ENCODE assay signal across 1 cellular context in the genomic region with DNA sequence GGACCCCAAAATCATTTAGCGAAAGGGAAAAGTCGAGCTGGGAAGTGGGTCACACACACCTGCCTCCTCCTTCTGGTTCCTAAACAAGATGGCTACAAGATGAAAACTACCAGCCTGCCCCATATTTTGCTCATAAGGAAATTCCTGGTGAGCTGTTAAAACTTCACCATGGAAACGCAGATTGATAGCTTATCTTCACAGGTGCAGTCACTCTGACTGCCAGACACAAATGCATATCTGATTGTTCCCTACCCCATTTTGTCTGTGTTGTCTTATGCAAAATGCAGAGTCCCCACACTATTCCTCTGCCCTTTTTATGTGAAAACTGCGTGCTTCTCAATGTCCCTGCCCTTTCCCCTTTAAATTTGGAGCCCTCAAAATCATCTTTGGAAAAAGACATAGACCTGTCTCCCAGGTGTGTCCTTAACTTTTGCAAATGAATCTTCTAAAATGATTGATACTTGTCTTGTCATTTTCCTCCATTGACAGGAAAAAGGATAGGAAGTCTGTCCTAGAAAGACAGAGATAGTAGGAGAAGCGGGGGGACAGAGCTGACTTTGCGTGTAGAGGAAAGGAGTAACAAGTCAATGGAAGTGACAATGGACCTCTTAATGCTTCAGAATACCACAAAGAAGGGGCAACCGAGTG.
TF ChIP-seq lines count a peak whose summit lies in the region.

No MANE protein-coding gene starts in this region.

TF ChIP-seq in K562, 482 proteins besides CTCF, POLR2A, EP300 and RAD21 (continues in another document):
- TF ChIP-seq, protein P1, sequence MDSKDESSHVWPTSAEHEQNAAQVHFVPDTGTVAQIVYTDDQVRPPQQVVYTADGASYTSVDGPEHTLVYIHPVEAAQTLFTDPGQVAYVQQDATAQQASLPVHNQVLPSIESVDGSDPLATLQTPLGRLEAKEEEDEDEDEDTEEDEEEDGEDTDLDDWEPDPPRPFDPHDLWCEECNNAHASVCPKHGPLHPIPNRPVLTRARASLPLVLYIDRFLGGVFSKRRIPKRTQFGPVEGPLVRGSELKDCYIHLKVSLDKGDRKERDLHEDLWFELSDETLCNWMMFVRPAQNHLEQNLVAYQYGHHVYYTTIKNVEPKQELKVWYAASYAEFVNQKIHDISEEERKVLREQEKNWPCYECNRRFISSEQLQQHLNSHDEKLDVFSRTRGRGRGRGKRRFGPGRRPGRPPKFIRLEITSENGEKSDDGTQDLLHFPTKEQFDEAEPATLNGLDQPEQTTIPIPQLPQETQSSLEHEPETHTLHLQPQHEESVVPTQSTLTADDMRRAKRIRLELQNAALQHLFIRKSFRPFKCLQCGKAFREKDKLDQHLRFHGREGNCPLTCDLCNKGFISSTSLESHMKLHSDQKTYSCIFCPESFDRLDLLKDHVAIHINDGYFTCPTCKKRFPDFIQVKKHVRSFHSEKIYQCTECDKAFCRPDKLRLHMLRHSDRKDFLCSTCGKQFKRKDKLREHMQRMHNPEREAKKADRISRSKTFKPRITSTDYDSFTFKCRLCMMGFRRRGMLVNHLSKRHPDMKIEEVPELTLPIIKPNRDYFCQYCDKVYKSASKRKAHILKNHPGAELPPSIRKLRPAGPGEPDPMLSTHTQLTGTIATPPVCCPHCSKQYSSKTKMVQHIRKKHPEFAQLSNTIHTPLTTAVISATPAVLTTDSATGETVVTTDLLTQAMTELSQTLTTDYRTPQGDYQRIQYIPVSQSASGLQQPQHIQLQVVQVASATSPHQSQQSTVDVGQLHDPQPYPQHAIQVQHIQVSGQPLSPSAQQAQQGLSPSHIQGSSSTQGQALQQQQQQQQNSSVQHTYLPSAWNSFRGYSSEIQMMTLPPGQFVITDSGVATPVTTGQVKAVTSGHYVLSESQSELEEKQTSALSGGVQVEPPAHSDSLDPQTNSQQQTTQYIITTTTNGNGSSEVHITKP (IDR thresholded peaks at IDR 0.05; ENCODE audit: partially characterized antibody), result no peak
- no peak for TF ChIP-seq IFI16 (CRISPR knock-in tag; IDR thresholded peaks at IDR 0.05)
- TF ChIP-seq POU5F1 (IDR thresholded peaks at IDR 0.05; ENCODE audit: borderline replicate concordance, low read depth, low read length, partially characterized antibody), result no peak
- no peak for TF ChIP-seq IRF2 (CRISPR knock-in tag; IDR thresholded peaks at IDR 0.05)
- no peak for TF ChIP-seq RUNX1 (IDR thresholded peaks at IDR 0.05; ENCODE audit: low read depth)
- peak; percentile 93 for TF ChIP-seq MECOM (CRISPR knock-in tag; IDR thresholded peaks at IDR 0.05)
- no peak for TF ChIP-seq CHD2 (IDR thresholded peaks at IDR 0.05; ENCODE audit: low read depth, low read length)
- no peak for TF ChIP-seq PYGO2 (tag; IDR thresholded peaks at IDR 0.05)
- no peak for TF ChIP-seq FUS (optimal IDR thresholded peaks at IDR 0.05; ENCODE audit: low read depth, low read length)
- no peak for TF ChIP-seq MCM7 (IDR thresholded peaks at IDR 0.05)
- TF ChIP-seq CHCHD3 (CRISPR knock-in tag; IDR thresholded peaks at IDR 0.05), result no peak
- TF ChIP-seq TBP (optimal IDR thresholded peaks at IDR 0.05; ENCODE audit: low read depth, low read length), result no peak
- TF ChIP-seq, protein P2, sequence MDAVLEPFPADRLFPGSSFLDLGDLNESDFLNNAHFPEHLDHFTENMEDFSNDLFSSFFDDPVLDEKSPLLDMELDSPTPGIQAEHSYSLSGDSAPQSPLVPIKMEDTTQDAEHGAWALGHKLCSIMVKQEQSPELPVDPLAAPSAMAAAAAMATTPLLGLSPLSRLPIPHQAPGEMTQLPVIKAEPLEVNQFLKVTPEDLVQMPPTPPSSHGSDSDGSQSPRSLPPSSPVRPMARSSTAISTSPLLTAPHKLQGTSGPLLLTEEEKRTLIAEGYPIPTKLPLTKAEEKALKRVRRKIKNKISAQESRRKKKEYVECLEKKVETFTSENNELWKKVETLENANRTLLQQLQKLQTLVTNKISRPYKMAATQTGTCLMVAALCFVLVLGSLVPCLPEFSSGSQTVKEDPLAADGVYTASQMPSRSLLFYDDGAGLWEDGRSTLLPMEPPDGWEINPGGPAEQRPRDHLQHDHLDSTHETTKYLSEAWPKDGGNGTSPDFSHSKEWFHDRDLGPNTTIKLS (IDR thresholded peaks at IDR 0.05; ENCODE audit: borderline replicate concordance, low read depth), result no peak
- peak; percentile 54; the same call in 1 of the 2 replicates for TF ChIP-seq SOX6 (IDR thresholded peaks at IDR 0.05)
- peak; percentile 35; the same call in 1 of the 2 replicates for TF ChIP-seq TAL1 (IDR thresholded peaks at IDR 0.05)
- TF ChIP-seq CBX3 (IDR thresholded peaks at IDR 0.05; ENCODE audit: borderline replicate concordance in 1 of 2, low read length in 2 of 2), result no peak
- peak; percentile 42; the same call in 1 of the 2 replicates for TF ChIP-seq SMARCA4 (IDR thresholded peaks at IDR 0.05)
- no peak for TF ChIP-seq EP400 (IDR thresholded peaks at IDR 0.05)
- TF ChIP-seq, protein P3, sequence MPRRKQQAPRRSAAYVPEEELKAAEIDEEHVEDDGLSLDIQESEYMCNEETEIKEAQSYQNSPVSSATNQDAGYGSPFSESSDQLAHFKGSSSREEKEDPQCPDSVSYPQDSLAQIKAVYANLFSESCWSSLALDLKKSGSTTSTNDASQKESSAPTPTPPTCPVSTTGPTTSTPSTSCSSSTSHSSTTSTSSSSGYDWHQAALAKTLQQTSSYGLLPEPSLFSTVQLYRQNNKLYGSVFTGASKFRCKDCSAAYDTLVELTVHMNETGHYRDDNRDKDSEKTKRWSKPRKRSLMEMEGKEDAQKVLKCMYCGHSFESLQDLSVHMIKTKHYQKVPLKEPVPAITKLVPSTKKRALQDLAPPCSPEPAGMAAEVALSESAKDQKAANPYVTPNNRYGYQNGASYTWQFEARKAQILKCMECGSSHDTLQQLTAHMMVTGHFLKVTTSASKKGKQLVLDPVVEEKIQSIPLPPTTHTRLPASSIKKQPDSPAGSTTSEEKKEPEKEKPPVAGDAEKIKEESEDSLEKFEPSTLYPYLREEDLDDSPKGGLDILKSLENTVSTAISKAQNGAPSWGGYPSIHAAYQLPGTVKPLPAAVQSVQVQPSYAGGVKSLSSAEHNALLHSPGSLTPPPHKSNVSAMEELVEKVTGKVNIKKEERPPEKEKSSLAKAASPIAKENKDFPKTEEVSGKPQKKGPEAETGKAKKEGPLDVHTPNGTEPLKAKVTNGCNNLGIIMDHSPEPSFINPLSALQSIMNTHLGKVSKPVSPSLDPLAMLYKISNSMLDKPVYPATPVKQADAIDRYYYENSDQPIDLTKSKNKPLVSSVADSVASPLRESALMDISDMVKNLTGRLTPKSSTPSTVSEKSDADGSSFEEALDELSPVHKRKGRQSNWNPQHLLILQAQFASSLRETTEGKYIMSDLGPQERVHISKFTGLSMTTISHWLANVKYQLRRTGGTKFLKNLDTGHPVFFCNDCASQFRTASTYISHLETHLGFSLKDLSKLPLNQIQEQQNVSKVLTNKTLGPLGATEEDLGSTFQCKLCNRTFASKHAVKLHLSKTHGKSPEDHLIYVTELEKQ (CRISPR knock-in tag; IDR thresholded peaks at IDR 0.05), result no peak
- TF ChIP-seq DPF2 (IDR thresholded peaks at IDR 0.05), result peak; percentile 38; the same call in 1 of the 2 replicates
- TF ChIP-seq, protein P4, sequence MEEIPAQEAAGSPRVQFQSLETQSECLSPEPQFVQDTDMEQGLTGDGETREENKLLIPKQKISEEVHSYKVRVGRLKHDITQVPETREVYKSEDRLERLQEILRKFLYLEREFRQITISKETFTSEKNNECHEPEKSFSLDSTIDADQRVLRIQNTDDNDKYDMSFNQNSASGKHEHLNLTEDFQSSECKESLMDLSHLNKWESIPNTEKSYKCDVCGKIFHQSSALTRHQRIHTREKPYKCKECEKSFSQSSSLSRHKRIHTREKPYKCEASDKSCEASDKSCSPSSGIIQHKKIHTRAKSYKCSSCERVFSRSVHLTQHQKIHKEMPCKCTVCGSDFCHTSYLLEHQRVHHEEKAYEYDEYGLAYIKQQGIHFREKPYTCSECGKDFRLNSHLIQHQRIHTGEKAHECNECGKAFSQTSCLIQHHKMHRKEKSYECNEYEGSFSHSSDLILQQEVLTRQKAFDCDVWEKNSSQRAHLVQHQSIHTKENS (CRISPR knock-in tag; IDR thresholded peaks at IDR 0.05), result no peak
- TF ChIP-seq, protein P5, sequence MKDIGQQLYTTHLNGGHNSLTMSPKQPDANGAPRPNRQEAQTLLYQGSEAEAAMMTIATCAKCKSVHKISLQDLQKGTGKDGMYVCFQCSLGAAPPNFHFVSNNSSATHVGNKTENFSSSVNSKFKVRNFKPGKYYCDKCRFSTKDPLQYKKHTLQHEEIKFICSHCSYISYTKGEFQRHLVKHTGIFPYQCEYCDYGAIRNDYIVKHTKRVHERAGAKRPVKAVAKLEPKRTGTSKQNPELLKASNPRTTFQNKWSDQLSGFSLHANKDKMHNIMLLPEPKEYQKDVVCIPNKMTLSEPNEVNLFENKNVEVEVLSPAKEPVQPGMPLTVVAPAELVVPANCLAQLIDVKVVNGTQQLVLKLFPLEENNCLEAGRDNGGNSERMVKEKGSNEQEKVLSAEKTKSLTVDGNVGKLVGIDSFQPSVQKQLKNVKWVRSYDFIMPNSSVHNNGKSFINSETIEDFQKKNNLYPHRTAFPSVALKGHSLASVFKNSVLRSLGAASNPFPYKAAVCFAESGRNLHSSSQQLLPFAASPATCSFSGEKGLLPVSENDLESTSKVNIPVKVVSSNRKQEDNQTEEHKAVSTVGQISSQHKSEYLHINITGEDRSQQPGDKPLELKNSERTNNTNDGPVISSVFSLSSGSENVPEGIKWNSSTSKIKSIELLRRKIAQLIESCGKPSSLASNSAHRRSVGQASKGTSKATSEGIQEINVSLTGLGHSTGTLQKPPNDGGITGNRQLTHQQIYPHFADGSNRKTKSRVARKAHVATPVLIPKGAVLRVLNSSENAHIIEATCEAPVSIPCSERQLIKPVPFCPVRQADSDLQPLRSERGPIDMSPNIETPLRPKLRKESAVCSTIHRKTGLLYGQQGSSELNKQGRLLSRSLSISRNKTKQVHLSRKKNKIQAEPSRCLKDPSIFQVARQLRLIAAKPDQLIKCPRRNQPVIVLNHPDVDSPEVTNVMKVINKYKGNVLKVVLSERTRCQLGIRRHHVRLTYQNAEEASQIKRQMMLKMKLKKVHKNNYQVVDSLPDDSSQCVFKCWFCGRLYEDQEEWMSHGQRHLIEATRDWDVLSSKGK (CRISPR knock-in tag; IDR thresholded peaks at IDR 0.05), result no peak
- no peak for TF ChIP-seq NEUROD1 (IDR thresholded peaks at IDR 0.05; ENCODE audit: borderline replicate concordance, low read depth, low read length, partially characterized antibody)
- no peak for TF ChIP-seq ZBTB8A (IDR thresholded peaks at IDR 0.05; ENCODE audit: partially characterized antibody)
- no peak for TF ChIP-seq DMBX1 (CRISPR knock-in tag; IDR thresholded peaks at IDR 0.05; ENCODE audit: borderline replicate concordance)
- TF ChIP-seq, protein P6, sequence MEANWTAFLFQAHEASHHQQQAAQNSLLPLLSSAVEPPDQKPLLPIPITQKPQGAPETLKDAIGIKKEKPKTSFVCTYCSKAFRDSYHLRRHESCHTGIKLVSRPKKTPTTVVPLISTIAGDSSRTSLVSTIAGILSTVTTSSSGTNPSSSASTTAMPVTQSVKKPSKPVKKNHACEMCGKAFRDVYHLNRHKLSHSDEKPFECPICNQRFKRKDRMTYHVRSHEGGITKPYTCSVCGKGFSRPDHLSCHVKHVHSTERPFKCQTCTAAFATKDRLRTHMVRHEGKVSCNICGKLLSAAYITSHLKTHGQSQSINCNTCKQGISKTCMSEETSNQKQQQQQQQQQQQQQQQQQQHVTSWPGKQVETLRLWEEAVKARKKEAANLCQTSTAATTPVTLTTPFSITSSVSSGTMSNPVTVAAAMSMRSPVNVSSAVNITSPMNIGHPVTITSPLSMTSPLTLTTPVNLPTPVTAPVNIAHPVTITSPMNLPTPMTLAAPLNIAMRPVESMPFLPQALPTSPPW (CRISPR knock-in tag; IDR thresholded peaks at IDR 0.05), result no peak
- TF ChIP-seq NONO (IDR thresholded peaks at IDR 0.05; ENCODE audit: low read depth in 2 of 2, low read length in 1 of 2), result no peak
- no peak for TF ChIP-seq ZNF133 (CRISPR knock-in tag; IDR thresholded peaks at IDR 0.05)
- no peak for TF ChIP-seq HMG20B (CRISPR knock-in tag; IDR thresholded peaks at IDR 0.05)
- no peak for TF ChIP-seq MTA2 (IDR thresholded peaks at IDR 0.05; ENCODE audit: low read depth)
- TF ChIP-seq, protein P7, sequence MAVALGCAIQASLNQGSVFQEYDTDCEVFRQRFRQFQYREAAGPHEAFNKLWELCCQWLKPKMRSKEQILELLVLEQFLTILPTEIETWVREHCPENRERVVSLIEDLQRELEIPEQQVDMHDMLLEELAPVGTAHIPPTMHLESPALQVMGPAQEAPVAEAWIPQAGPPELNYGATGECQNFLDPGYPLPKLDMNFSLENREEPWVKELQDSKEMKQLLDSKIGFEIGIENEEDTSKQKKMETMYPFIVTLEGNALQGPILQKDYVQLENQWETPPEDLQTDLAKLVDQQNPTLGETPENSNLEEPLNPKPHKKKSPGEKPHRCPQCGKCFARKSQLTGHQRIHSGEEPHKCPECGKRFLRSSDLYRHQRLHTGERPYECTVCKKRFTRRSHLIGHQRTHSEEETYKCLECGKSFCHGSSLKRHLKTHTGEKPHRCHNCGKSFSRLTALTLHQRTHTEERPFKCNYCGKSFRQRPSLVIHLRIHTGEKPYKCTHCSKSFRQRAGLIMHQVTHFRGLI (CRISPR knock-in tag; IDR thresholded peaks at IDR 0.05), result no peak
- TF ChIP-seq KHSRP (IDR thresholded peaks at IDR 0.05), result no peak
- TF ChIP-seq, protein P8, sequence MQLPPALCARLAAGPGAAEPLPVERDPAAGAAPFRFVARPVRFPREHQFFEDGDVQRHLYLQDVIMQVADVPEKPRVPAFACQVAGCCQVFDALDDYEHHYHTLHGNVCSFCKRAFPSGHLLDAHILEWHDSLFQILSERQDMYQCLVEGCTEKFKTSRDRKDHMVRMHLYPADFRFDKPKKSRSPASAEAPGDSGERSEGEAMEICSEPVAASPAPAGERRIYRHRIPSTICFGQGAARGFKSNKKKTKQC (CRISPR knock-in tag; IDR thresholded peaks at IDR 0.05), result no peak
- no peak for TF ChIP-seq HNRNPH1 (optimal IDR thresholded peaks at IDR 0.05; ENCODE audit: low read depth, low read length)
- peak; percentile 72 for TF ChIP-seq ARID1B (IDR thresholded peaks at IDR 0.05)
- TF ChIP-seq HEY1 (CRISPR knock-in tag; IDR thresholded peaks at IDR 0.05; ENCODE audit: borderline replicate concordance), result no peak
- TF ChIP-seq PCBP1 (IDR thresholded peaks at IDR 0.05; ENCODE audit: low read depth, low read length, poor library complexity, severe bottlenecking), result no peak
- no peak for TF ChIP-seq PHB2 (IDR thresholded peaks at IDR 0.05; ENCODE audit: low read depth)
- TF ChIP-seq RNF2 (IDR thresholded peaks at IDR 0.05), result no peak
- no peak for TF ChIP-seq CHD4 (IDR thresholded peaks at IDR 0.05; ENCODE audit: insufficient read depth, insufficient replicate concordance, low read depth, low read length, poor library complexity, severe bottlenecking)
